In genomic region chr9:114123031-114123977, GRCh38 we compare ENCODE assay signal across 1 cellular context.
TF ChIP-seq lines count a peak whose summit lies in the region.

No MANE protein-coding gene starts in this region.

TF ChIP-seq in H1, 55 proteins besides CTCF, POLR2A, EP300 and RAD21:
- no peak for TF ChIP-seq SIX5 (IDR thresholded peaks at IDR 0.05; ENCODE audit: low read depth, low read length)
